Comparison of ENCODE assay signal across 11 cellular contexts in the genomic region with DNA sequence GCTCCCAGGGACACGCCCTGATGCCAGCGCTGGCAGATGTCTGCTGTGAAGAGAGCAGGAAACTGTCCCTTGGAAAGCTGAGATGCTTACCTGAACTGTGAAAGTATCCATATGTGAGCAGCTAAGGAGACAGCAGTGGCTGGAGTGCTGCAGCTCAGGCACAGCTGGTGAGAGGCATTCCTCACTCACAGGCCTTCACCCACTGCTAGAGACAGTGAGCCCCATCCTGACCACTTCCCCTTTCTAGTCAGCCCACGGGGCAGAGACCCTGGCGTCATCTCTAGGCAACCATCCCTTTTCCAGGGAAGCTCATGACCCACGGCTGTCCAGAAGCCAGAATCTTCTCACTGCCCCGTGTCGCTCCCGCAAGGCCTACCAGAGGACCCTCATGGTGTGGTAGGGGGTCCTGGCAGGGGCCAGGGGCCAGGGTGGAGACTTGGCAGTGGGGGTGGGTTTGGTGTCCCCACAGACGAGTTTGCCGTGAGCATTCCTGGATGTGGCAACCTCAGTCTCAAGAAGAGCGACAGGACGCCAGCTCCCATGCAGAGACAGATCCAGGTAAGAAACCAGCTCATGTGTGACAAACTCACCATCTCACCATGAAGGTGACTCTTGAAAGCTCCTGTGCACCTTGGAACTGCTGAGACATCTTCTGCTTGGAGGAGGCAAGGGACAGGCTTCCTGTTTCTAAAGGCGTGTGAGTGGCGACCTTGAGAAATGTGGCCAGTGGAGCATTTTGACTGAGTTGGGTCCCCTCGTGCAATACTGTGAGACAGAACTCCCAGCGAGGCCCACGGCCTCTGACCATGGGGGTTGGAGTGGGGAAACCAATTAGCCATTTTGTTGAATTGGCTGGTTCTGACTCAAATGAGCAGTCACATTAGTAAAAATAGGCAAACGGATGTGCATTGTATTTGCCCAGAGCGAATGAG. TPM values are rescaled to one million over a fixed set of nuclear protein-coding genes. Genes with fewer than 3 reads are reported as not detected.
A peak's percentile ranks its signal among the peaks of the same experiment; 100 is the strongest.
DNase-seq lines count a peak whose midpoint lies in the region; ATAC-seq and TF ChIP-seq lines count a peak whose summit lies in the region.
"Had no signal": no experiment of that assay in that cellular context is flagged by ENCODE, and none has a peak within 500 bp of the region (broad histone marks: within the 10 kb centered on the region; RNA-seq: fewer than 3 reads in every experiment).

Gene SCIMP (minus strand): TSS at position 216 of the 932 bp plus-strand sequence. CDS start 105 bp downstream, at position 111.

- H3K9ac ChIP-seq in rectal smooth muscle tissue (ENCODE audit: low read length): no peak within 1 kb of the TSS

- no peaks in the 10 kb centered on the region for H3K36me3 ChIP-seq in rectal smooth muscle tissue (ENCODE audit: control insufficient read depth, insufficient read depth, low read length)
- H3K36me3 ChIP-seq: SJSA1 had no signal

- no peak for TF ChIP-seq CTCF in activated B cell treated with CpG ODN at 0.5 μM for 24 hours (IDR thresholded peaks at IDR 0.05)

- no peaks in the 10 kb centered on the region for H3K27me3 ChIP-seq in rectal smooth muscle tissue (ENCODE audit: control insufficient read depth, insufficient read depth, low read length)
- H3K27me3 ChIP-seq: SJSA1 had no signal

- peaks cover 89% of the 10 kb centered on the region for H3K4me1 Mint-ChIP-seq in activated B cell treated with CpG ODN at 0.5 μM for 24 hours
- H3K4me1 Mint-ChIP-seq: brain had no signal

- no peaks in the 10 kb centered on the region for H3K27me3 Mint-ChIP-seq in activated B cell treated with CpG ODN at 0.5 μM for 24 hours
- H3K27me3 Mint-ChIP-seq: brain had no signal

- H3K4me3 Mint-ChIP-seq in activated B cell treated with CpG ODN at 0.5 μM for 24 hours: peak within 1 kb of the TSS; percentile 87
- H3K4me3 Mint-ChIP-seq: brain had no signal

- CTCF ChIA-PET in activated B cell treated with CpG ODN at 0.5 μM for 24 hours (lab: Charles Lee): interaction anchor here (1.0 to 6.2 kb wide), 4 partner anchors 14 to 204 kb away, joined by 3 to 127 read pairs (median 5); partner anchors contain the start of genes C1QBP and ZNF594

- H3K4me1 ChIP-seq in rectal smooth muscle tissue (ENCODE audit: control insufficient read depth, insufficient read depth, low read length): no peaks in the 10 kb centered on the region
- H3K4me1 ChIP-seq: SJSA1 had no signal

- in situ Hi-C loops in ACHN (cut with HindIII; ENCODE audit: low pct_ligation_motif_present, low pct_unique_long_range_greater_than_20kb, low sequenced_read_pairs): no loop called here

- peak within 1 kb of the TSS; percentile 22 for H3K4me3 ChIP-seq in rectal smooth muscle tissue (ENCODE audit: low read length)
- H3K4me3 ChIP-seq: SJSA1 had no signal

- intact Hi-C loops in activated B cell treated with CpG ODN at 0.5 μM for 24 hours (cut with micrococcal nuclease): loop anchor here (1.0 to 5.0 kb wide), 2 partner anchors 7 to 203 kb away; no protein-coding TSS in a partner anchor

- peak; percentile 63 for DNase-seq in activated B cell treated with CpG ODN at 0.5 μM for 24 hours
- no peak for DNase-seq in kidney glomerular epithelial cell (lab: John Stamatoyannopoulos, UW)
- DNase-seq in cerebellar cortex (ENCODE audit: low spot score): no peak
- DNase-seq in ACHN: no peak
- DNase-seq: mesenchymal stem cell had no signal

- H3K27ac Mint-ChIP-seq in activated B cell treated with CpG ODN at 0.5 μM for 24 hours: peak within 1 kb of the TSS; percentile 98
- H3K27ac Mint-ChIP-seq: brain had no signal

- H3K27ac ChIP-seq in rectal smooth muscle tissue (ENCODE audit: low read depth, low read length): no peak within 1 kb of the TSS
- H3K27ac ChIP-seq: SJSA1 had no signal

- H3K36me3 Mint-ChIP-seq in activated B cell treated with CpG ODN at 0.5 μM for 24 hours (ENCODE audit: low read depth): peaks cover 13% of the 10 kb centered on the region

- POLR2A ChIA-PET in activated B cell treated with CpG ODN at 0.5 μM for 24 hours (lab: Charles Lee): interaction anchor here (0.6 to 4.6 kb wide), 15 partner anchors 9 to 288 kb away, joined by 3 to 45 read pairs (median 6); partner anchors contain the start of genes DERL2, MIS12 and ZNF594

- ATAC-seq in GM18861 (IDR thresholded peaks at IDR 0.05; ENCODE audit: unreplicated experiment) (peak; percentile 60), HG02759 (IDR thresholded peaks at IDR 0.05; ENCODE audit: unreplicated experiment) (peak; percentile 66), activated B cell treated with CpG ODN at 0.5 μM for 24 hours (ENCODE audit: low read depth) (peak; percentile 78), HG02970 (IDR thresholded peaks at IDR 0.05; ENCODE audit: low FRiP score, unreplicated experiment) (no peak)

- H3K9me3 Mint-ChIP-seq in activated B cell treated with CpG ODN at 0.5 μM for 24 hours: no peaks in the 10 kb centered on the region
- H3K9me3 Mint-ChIP-seq: brain had no signal

RNA-seq across cellular contexts. Expression of gene SCIMP, which starts in this region (rescaled TPM):
- total RNA-seq in activated B cell treated with CpG ODN at 0.5 μM for 24 hours: 23.4 and 24.5 TPM in 2 replicates
- total RNA-seq: SJSA1 had no signal
